18 cellular contexts compared by ENCODE assay signal in genomic region chr6:67009818-67010217, GRCh38.
A peak's percentile ranks its signal among the peaks of the same experiment; 100 is the strongest.
DNase-seq lines count a peak whose midpoint lies in the region; ATAC-seq and TF ChIP-seq lines count a peak whose summit lies in the region.
"Had no signal": no experiment of that assay in that cellular context is flagged by ENCODE, and none has a peak within 500 bp of the region (broad histone marks: within the 10 kb centered on the region; RNA-seq: fewer than 3 reads in every experiment).

No MANE protein-coding gene starts in this region.

- H2AFZ ChIP-seq in GM23338 (peak overlapping the region; percentile 30; the same call in 1 of the 2 replicates), OCI-LY1 (ENCODE audit: low read length) (no peak overlapping the region)

- H3K9me2 ChIP-seq in GM23338 (ENCODE audit: insufficient read depth): no peaks in the 10 kb centered on the region
- H3K9me2 ChIP-seq in OCI-LY1 (ENCODE audit: low read depth, low read length): no peaks in the 10 kb centered on the region

- TF ChIP-seq CTCF in A673 (conservative IDR thresholded peaks at IDR 0.05; ENCODE audit: low read depth, low read length) (no peak; the same call in 1 of the 2 replicates), GM23338 (conservative IDR thresholded peaks at IDR 0.05; ENCODE audit: low read depth in 2 of 2) (peak; percentile 58 to 65), OCI-LY1 (IDR thresholded peaks at IDR 0.05; ENCODE audit: low read length) (peak; percentile 50; the same call in 1 of the 2 replicates), endodermal cell (conservative IDR thresholded peaks at IDR 0.05) (peak; percentile 80), stomach (IDR thresholded peaks at IDR 0.05) (no peak)

- H3K27ac ChIP-seq in A673 (ENCODE audit: low read depth, low read length, poor library complexity, severe bottlenecking) (no peak overlapping the region), GM23338 (ENCODE audit: low read depth) (no peak overlapping the region), OCI-LY1 (ENCODE audit: low read depth, low read length, poor library complexity, severe bottlenecking) (no peak overlapping the region), endodermal cell (ENCODE audit: low read depth, low read length) (no peak overlapping the region), stomach (no peak overlapping the region)
- H3K27ac ChIP-seq: dorsolateral prefrontal cortex, psoas muscle had no signal

- no peaks in the 10 kb centered on the region; the same call in 2 of the 3 replicates for H3K4me1 Mint-ChIP-seq in GM23338
- peaks cover 16% of the 10 kb centered on the region for H3K4me1 Mint-ChIP-seq in endodermal cell
- H3K4me1 Mint-ChIP-seq: activated T-helper 17 cell treated with anti-CD3 and anti-CD28 coated beads, Interleukin-2, amount 50 U/mL, for 72 hours; B cell; stimulated activated effector memory CD8-positive, alpha-beta T cell treated with anti-CD3 and anti-CD28 coated beads, Interleukin-12 subunit alpha, Interleukin-12 subunit beta, amount 100 ng/mL, for 72 hours; T-helper 17 cell had no signal

- no peak overlapping the region for H3K9ac ChIP-seq in OCI-LY1 (ENCODE audit: low read length)
- no peak overlapping the region for H3K9ac ChIP-seq in endodermal cell (ENCODE audit: extremely low read depth, low read length, poor library complexity, severe bottlenecking)

- no peak for TF ChIP-seq POLR2A in stomach (IDR thresholded peaks at IDR 0.05)

- no peaks in the 10 kb centered on the region for H4K20me1 ChIP-seq in GM23338 (replicated peaks; ENCODE audit: insufficient read depth)
- H4K20me1 ChIP-seq in OCI-LY1 (ENCODE audit: insufficient read depth, low read length): no peaks in the 10 kb centered on the region

- no peak overlapping the region for H3K4me2 ChIP-seq in GM23338
- no peak overlapping the region for H3K4me2 ChIP-seq in OCI-LY1 (ENCODE audit: low read length)

- no peak overlapping the region for H3K4me3 ChIP-seq in A673 (ENCODE audit: low read depth, low read length, poor library complexity, severe bottlenecking)
- H3K4me3 ChIP-seq in GM23338: no peak overlapping the region
- H3K4me3 ChIP-seq in OCI-LY1 (ENCODE audit: low read depth, low read length, poor library complexity, severe bottlenecking): no peak overlapping the region
- H3K4me3 ChIP-seq in endodermal cell (ENCODE audit: low read length): no peak overlapping the region
- no peak overlapping the region for H3K4me3 ChIP-seq in stomach
- H3K4me3 ChIP-seq: dorsolateral prefrontal cortex, psoas muscle had no signal

- H3K36me3 ChIP-seq in A673 (ENCODE audit: insufficient read depth, low read length, poor library complexity, severe bottlenecking) (no peaks in the 10 kb centered on the region), GM23338 (ENCODE audit: insufficient read depth) (no peaks in the 10 kb centered on the region), OCI-LY1 (ENCODE audit: insufficient read depth, low read length) (no peaks in the 10 kb centered on the region), endodermal cell (ENCODE audit: control insufficient read depth, insufficient read depth, low read length) (no peaks in the 10 kb centered on the region), stomach (no peaks in the 10 kb centered on the region)

- 61 to 64% methylated on average over 5 to 8 of the region's 8 CpGs for WGBS in endodermal cell (ENCODE audit: insufficient coverage in 1 of 2, insufficient read length in 1 of 2), 2 experiments
- WGBS in stomach, 5 donors: 34 to 60% (median 54%) methylated on average over 8 of the region's 8 CpGs

- H3F3A ChIP-seq in GM23338 (replicated peaks; ENCODE audit: low read depth) (no peaks in the 10 kb centered on the region), OCI-LY1 (ENCODE audit: insufficient read depth, low read length) (no peaks in the 10 kb centered on the region)

- TF ChIP-seq EP300 in stomach (IDR thresholded peaks at IDR 0.05): no peak

- intact Hi-C loops in A673 (cut with micrococcal nuclease; ENCODE audit: unreplicated experiment) (no loop called here), stomach (cut with DNase I; ENCODE audit: low total_unique reads) (no loop called here)

- peak; percentile 5 for DNase-seq in A673 (ENCODE audit: low spot score)
- peak; percentile 78 for DNase-seq in GM23338 (ENCODE audit: low spot score)
- DNase-seq in endodermal cell: peak; percentile 72
- no peak for DNase-seq in retina
- DNase-seq in NCI-H2081 treated with DMSO at 0.1 percent for 48 hours (lab: John Stamatoyannopoulos, UW): no peak
- DNase-seq in stomach: no peak
- DNase-seq: anterior cingulate cortex; dorsolateral prefrontal cortex; foreskin fibroblast; kidney; psoas muscle; stimulated activated CD4-positive, alpha-beta T cell treated with anti-CD3 and anti-CD28 coated beads, Interleukin-4, amount 100 ng/mL, for 1 hour; T-helper 17 cell had no signal

- H3K27ac Mint-ChIP-seq in GM23338: no peak overlapping the region
- no peak overlapping the region for H3K27ac Mint-ChIP-seq in endodermal cell
- H3K27ac Mint-ChIP-seq: activated T-helper 17 cell treated with anti-CD3 and anti-CD28 coated beads, Interleukin-2, amount 50 U/mL, for 72 hours; B cell; stimulated activated effector memory CD8-positive, alpha-beta T cell treated with anti-CD3 and anti-CD28 coated beads, Interleukin-12 subunit alpha, Interleukin-12 subunit beta, amount 100 ng/mL, for 72 hours; T-helper 17 cell had no signal

- no peaks in the 10 kb centered on the region for H3K27me3 Mint-ChIP-seq in GM23338 (ENCODE audit: insufficient read depth, low read depth, poor library complexity)
- peaks cover 12% of the 10 kb centered on the region for H3K27me3 Mint-ChIP-seq in endodermal cell (ENCODE audit: insufficient read depth)
- H3K27me3 Mint-ChIP-seq: activated T-helper 17 cell treated with anti-CD3 and anti-CD28 coated beads, Interleukin-2, amount 50 U/mL, for 72 hours; B cell; T-helper 17 cell had no signal

- peak; percentile 80 for ATAC-seq in GM23338
- ATAC-seq in HG03520 (IDR thresholded peaks at IDR 0.05; ENCODE audit: unreplicated experiment): no peak
- ATAC-seq: activated T-helper 17 cell treated with anti-CD3 and anti-CD28 coated beads, Interleukin-2, amount 50 U/mL, for 72 hours; psoas muscle; stimulated activated effector memory CD8-positive, alpha-beta T cell treated with anti-CD3 and anti-CD28 coated beads, Interleukin-12 subunit alpha, Interleukin-12 subunit beta, amount 100 ng/mL, for 72 hours; T-helper 17 cell had no signal

- peaks cover 6% of the 10 kb centered on the region; the same call in 2 of the 3 replicates for H3K9me3 Mint-ChIP-seq in GM23338
- no peaks in the 10 kb centered on the region for H3K9me3 Mint-ChIP-seq in endodermal cell

- POLR2A ChIA-PET in A673 (lab: Charles Lee; ENCODE audit: low non-redundant PET): no interaction called here

- H3K79me2 ChIP-seq in GM23338 (replicated peaks; ENCODE audit: insufficient read depth) (no peaks in the 10 kb centered on the region), OCI-LY1 (ENCODE audit: insufficient read depth, low read length) (no peaks in the 10 kb centered on the region)

- H3K9me3 ChIP-seq in A673 (ENCODE audit: low read depth, low read length, poor library complexity, severe bottlenecking) (no peaks in the 10 kb centered on the region), OCI-LY1 (ENCODE audit: low read length) (no peaks in the 10 kb centered on the region), endodermal cell (ENCODE audit: control insufficient read depth, low read length) (no peaks in the 10 kb centered on the region), stomach (no peaks in the 10 kb centered on the region)
- H3K9me3 ChIP-seq: psoas muscle had no signal

- H3K36me3 Mint-ChIP-seq in GM23338 (ENCODE audit: low read depth): no peaks in the 10 kb centered on the region
- no peaks in the 10 kb centered on the region for H3K36me3 Mint-ChIP-seq in endodermal cell (ENCODE audit: low read depth)
- H3K36me3 Mint-ChIP-seq: stimulated activated effector memory CD8-positive, alpha-beta T cell treated with anti-CD3 and anti-CD28 coated beads, Interleukin-12 subunit alpha, Interleukin-12 subunit beta, amount 100 ng/mL, for 72 hours had no signal

- BruUV-seq in A673 (replicated peaks; lab: Mats Ljungman, UMichigan): no TSS peak

- H3K4me3 Mint-ChIP-seq in GM23338: no peak overlapping the region
- no peak overlapping the region for H3K4me3 Mint-ChIP-seq in endodermal cell
- H3K4me3 Mint-ChIP-seq: activated T-helper 17 cell treated with anti-CD3 and anti-CD28 coated beads, Interleukin-2, amount 50 U/mL, for 72 hours; B cell; stimulated activated effector memory CD8-positive, alpha-beta T cell treated with anti-CD3 and anti-CD28 coated beads, Interleukin-12 subunit alpha, Interleukin-12 subunit beta, amount 100 ng/mL, for 72 hours; T-helper 17 cell had no signal

- no peaks in the 10 kb centered on the region for H3K4me1 ChIP-seq in A673 (ENCODE audit: insufficient read depth, low read length, poor library complexity, severe bottlenecking)
- H3K4me1 ChIP-seq in GM23338 (ENCODE audit: insufficient read depth): no peaks in the 10 kb centered on the region
- peaks cover 7% of the 10 kb centered on the region for H3K4me1 ChIP-seq in OCI-LY1 (ENCODE audit: insufficient read depth, low read length, severe bottlenecking)
- H3K4me1 ChIP-seq in endodermal cell (ENCODE audit: control insufficient read depth, insufficient read depth, low read length): no peaks in the 10 kb centered on the region
- no peaks in the 10 kb centered on the region for H3K4me1 ChIP-seq in stomach
- H3K4me1 ChIP-seq: psoas muscle had no signal

- CTCF ChIA-PET in A673 (lab: Charles Lee): no interaction called here

- H3K27me3 ChIP-seq in A673 (replicated peaks; ENCODE audit: insufficient read depth, low read depth, low read length, poor library complexity) (no peaks in the 10 kb centered on the region), GM23338 (ENCODE audit: insufficient read depth) (no peaks in the 10 kb centered on the region), OCI-LY1 (ENCODE audit: insufficient read depth, low read length) (no peaks in the 10 kb centered on the region), endodermal cell (ENCODE audit: control insufficient read depth, insufficient read depth, low read length, poor library complexity, severe bottlenecking) (no peaks in the 10 kb centered on the region), stomach (no peaks in the 10 kb centered on the region)
- H3K27me3 ChIP-seq: dorsolateral prefrontal cortex had no signal

TF ChIP-seq in GM23338, 12 proteins besides CTCF, POLR2A, EP300 and RAD21 (continues in another document):
- TF ChIP-seq NANOG (IDR thresholded peaks at IDR 0.05; ENCODE audit: borderline replicate concordance) (no peak), EZH2 (IDR thresholded peaks at IDR 0.05; ENCODE audit: low read depth, unreplicated experiment) (no peak)

Comparison
In these comparisons a context has a peak if more than half of its experiments do, and no peak if none do; other contexts are left out.
1. DNase-seq: peak in A673 (single experiment), GM23338 (single experiment) and endodermal cell (single experiment); none in retina (single experiment), NCI-H2081 treated with DMSO at 0.1 percent for 48 hours (single experiment) and stomach (single experiment).
2. CTCF ChIP-seq: peak in GM23338 (2 of 2), OCI-LY1 (single experiment) and endodermal cell (single experiment); none in A673 (single experiment) and stomach (0 of 7).